1 cellular context compared by ENCODE assay signal in the genomic region with DNA sequence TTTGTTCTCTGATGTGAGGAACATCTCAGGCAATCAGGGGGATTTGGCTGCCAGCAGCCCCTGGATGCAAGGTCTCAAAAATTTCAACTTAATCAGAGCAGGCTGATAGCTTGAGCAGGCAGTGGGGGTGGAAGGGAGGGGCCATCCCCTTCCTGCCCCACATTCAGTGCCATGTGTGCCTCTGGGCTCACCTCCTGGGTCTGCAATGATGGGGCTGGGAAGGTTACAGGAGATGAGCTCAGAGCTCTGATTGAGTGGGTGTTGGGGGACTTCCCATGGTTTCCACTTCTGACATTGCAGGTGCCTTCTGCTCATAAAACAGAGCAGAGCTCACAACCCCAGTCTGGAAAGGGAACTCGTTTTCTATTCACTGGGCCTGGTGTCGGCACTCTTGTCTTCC.
TF ChIP-seq lines count a peak whose summit lies in the region.

No MANE protein-coding gene starts in this region.

TF ChIP-seq in HEK293, 187 proteins besides CTCF, POLR2A, EP300 and RAD21 (continued from another document):
- TF ChIP-seq, protein P1, sequence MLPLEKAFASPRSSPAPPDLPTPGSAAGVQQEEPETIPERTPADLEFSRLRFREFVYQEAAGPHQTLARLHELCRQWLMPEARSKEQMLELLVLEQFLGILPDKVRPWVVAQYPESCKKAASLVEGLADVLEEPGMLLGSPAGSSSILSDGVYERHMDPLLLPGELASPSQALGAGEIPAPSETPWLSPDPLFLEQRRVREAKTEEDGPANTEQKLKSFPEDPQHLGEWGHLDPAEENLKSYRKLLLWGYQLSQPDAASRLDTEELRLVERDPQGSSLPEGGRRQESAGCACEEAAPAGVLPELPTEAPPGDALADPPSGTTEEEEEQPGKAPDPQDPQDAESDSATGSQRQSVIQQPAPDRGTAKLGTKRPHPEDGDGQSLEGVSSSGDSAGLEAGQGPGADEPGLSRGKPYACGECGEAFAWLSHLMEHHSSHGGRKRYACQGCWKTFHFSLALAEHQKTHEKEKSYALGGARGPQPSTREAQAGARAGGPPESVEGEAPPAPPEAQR (tag by site-specific recombination; IDR thresholded peaks at IDR 0.05) = no peak
- no peak for TF ChIP-seq ZNF138 (tag by site-specific recombination; IDR thresholded peaks at IDR 0.05; ENCODE audit: borderline replicate concordance)
- no peak for TF ChIP-seq ZNF292 (tag by site-specific recombination; IDR thresholded peaks at IDR 0.05; ENCODE audit: borderline replicate concordance, low read depth)
- TF ChIP-seq ZNF354C (tag by site-specific recombination; IDR thresholded peaks at IDR 0.05; ENCODE audit: borderline replicate concordance, low read depth) = no peak
- TF ChIP-seq, protein P2, sequence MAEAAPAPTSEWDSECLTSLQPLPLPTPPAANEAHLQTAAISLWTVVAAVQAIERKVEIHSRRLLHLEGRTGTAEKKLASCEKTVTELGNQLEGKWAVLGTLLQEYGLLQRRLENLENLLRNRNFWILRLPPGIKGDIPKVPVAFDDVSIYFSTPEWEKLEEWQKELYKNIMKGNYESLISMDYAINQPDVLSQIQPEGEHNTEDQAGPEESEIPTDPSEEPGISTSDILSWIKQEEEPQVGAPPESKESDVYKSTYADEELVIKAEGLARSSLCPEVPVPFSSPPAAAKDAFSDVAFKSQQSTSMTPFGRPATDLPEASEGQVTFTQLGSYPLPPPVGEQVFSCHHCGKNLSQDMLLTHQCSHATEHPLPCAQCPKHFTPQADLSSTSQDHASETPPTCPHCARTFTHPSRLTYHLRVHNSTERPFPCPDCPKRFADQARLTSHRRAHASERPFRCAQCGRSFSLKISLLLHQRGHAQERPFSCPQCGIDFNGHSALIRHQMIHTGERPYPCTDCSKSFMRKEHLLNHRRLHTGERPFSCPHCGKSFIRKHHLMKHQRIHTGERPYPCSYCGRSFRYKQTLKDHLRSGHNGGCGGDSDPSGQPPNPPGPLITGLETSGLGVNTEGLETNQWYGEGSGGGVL (tag by site-specific recombination; IDR thresholded peaks at IDR 0.05) = no peak
- TF ChIP-seq, protein P3, sequence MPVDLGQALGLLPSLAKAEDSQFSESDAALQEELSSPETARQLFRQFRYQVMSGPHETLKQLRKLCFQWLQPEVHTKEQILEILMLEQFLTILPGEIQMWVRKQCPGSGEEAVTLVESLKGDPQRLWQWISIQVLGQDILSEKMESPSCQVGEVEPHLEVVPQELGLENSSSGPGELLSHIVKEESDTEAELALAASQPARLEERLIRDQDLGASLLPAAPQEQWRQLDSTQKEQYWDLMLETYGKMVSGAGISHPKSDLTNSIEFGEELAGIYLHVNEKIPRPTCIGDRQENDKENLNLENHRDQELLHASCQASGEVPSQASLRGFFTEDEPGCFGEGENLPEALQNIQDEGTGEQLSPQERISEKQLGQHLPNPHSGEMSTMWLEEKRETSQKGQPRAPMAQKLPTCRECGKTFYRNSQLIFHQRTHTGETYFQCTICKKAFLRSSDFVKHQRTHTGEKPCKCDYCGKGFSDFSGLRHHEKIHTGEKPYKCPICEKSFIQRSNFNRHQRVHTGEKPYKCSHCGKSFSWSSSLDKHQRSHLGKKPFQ (tag by site-specific recombination; IDR thresholded peaks at IDR 0.05) = no peak
- peak; percentile 45 for TF ChIP-seq ZFHX2 (tag by site-specific recombination; conservative IDR thresholded peaks at IDR 0.05)
- no peak for TF ChIP-seq ZSCAN30 (tag by site-specific recombination; IDR thresholded peaks at IDR 0.05)
- TF ChIP-seq ZNF2 (tag by site-specific recombination; IDR thresholded peaks at IDR 0.05) = no peak
- no peak for TF ChIP-seq ZNF221 (tag by site-specific recombination; IDR thresholded peaks at IDR 0.05; ENCODE audit: borderline replicate concordance)
- TF ChIP-seq ZNF529 (tag by site-specific recombination; IDR thresholded peaks at IDR 0.05; ENCODE audit: insufficient replicate concordance) = no peak
- TF ChIP-seq ZNF133 (tag by site-specific recombination; IDR thresholded peaks at IDR 0.05) = no peak
- TF ChIP-seq GLIS1 (tag by site-specific recombination; IDR thresholded peaks at IDR 0.05) = peak; percentile 36; the same call in 1 of the 2 replicates
- TF ChIP-seq, protein P4, sequence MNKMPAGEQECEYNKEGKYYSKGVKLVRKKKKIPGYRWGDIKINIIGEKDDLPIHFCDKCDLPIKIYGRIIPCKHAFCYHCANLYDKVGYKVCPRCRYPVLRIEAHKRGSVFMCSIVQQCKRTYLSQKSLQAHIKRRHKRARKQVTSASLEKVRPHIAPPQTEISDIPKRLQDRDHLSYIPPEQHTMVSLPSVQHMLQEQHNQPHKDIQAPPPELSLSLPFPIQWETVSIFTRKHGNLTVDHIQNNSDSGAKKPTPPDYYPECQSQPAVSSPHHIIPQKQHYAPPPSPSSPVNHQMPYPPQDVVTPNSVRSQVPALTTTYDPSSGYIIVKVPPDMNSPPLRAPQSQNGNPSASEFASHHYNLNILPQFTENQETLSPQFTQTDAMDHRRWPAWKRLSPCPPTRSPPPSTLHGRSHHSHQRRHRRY (tag by site-specific recombination; IDR thresholded peaks at IDR 0.05) = no peak
TF ChIP-seq in HEK293: peak in this region for 3.
